8 cellular contexts compared by ENCODE assay signal in genomic region chr11:83827940-83828554, GRCh38.
A peak's percentile ranks its signal among the peaks of the same experiment; 100 is the strongest.
DNase-seq lines count a peak whose midpoint lies in the region; ATAC-seq and TF ChIP-seq lines count a peak whose summit lies in the region.

No MANE protein-coding gene starts in this region.

- H3K4me3 ChIP-seq in PC-3 (ENCODE audit: low read length): no peak overlapping the region
- no peak overlapping the region for H3K4me3 ChIP-seq in epithelial cell of esophagus (ENCODE audit: low read length)

- no peak overlapping the region for H2AFZ ChIP-seq in PC-3 (ENCODE audit: low read length)

- H3K79me2 ChIP-seq in PC-3 (ENCODE audit: low read length): no peaks in the 10 kb centered on the region

- peak; percentile 83 for DNase-seq in DMS53 (lab: John Stamatoyannopoulos, UW)
- DNase-seq in PC-3: peak; percentile 55
- DNase-seq in epithelial cell of esophagus (ENCODE audit: low read depth): peak; percentile 32
- peak; percentile 77 for DNase-seq in pons (ENCODE audit: low spot score)
- DNase-seq in GM19238 (ENCODE audit: insufficient read length, low spot score): no peak
- DNase-seq in mucosa of gallbladder (ENCODE audit: low spot score): no peak

- POLR2A ChIA-PET in PC-3 (lab: Charles Lee; ENCODE audit: unreplicated experiment): no interaction called here

- CTCF ChIA-PET in PC-3 (lab: Charles Lee): interaction anchor here (0.5 to 0.6 kb wide), 2 partner anchors 20 to 696 kb away, joined by 3 to 12 read pairs; no protein-coding TSS in a partner anchor

- TF ChIP-seq CTCF in PC-3 (conservative IDR thresholded peaks at IDR 0.05; ENCODE audit: low read depth, low read length) (peak; percentile 76), epithelial cell of esophagus (IDR thresholded peaks at IDR 0.05; ENCODE audit: insufficient read depth, low read depth, low read length, missing control alignments) (peak; percentile 56)

- H3K9me3 ChIP-seq in PC-3 (ENCODE audit: low read length): no peaks in the 10 kb centered on the region

- no peaks in the 10 kb centered on the region for H3K9me2 ChIP-seq in PC-3 (replicated peaks; ENCODE audit: low read length)

- H3K4me2 ChIP-seq in PC-3 (ENCODE audit: low read length): no peak overlapping the region

- no peak overlapping the region for H3K9ac ChIP-seq in PC-3 (ENCODE audit: low read length)

- no TSS peak for BruUV-seq in PC-3 (replicated peaks; lab: Mats Ljungman, UMichigan)

- H3K36me3 ChIP-seq in PC-3 (ENCODE audit: low read depth, low read length): no peaks in the 10 kb centered on the region

- ATAC-seq in GM19455 (IDR thresholded peaks at IDR 0.05; ENCODE audit: unreplicated experiment) (peak; percentile 71), HG03558 (IDR thresholded peaks at IDR 0.05; ENCODE audit: extremely low read depth, unreplicated experiment) (peak; percentile 73), PC-3 (peak; percentile 63; the same call in 1 of the 2 replicates)

- H3K4me1 ChIP-seq in PC-3 (ENCODE audit: insufficient read depth, low read length): no peaks in the 10 kb centered on the region

- intact Hi-C loops in PC-3 (cut with micrococcal nuclease): no loop called here

- peaks cover 25% of the 10 kb centered on the region for H3K27me3 ChIP-seq in PC-3 (ENCODE audit: low read length)

- H3F3A ChIP-seq in PC-3 (ENCODE audit: low read length, unreplicated experiment): no peaks in the 10 kb centered on the region

- H3K27ac ChIP-seq in PC-3 (ENCODE audit: low read length): no peak overlapping the region

- no peaks in the 10 kb centered on the region for H4K20me1 ChIP-seq in PC-3 (ENCODE audit: low read length)

Comparison
In these comparisons a context has a peak if more than half of its experiments do, and no peak if none do; other contexts are left out.
1. DNase-seq: peak in DMS53 (single experiment), PC-3 (single experiment), epithelial cell of esophagus (single experiment) and pons (single experiment); none in GM19238 (single experiment) and mucosa of gallbladder (single experiment).
2. Peak in every context shown above with its lines, with median percentiles within 50 percentile points of each other: ATAC-seq.